Comparison of ENCODE assay signal across 8 cellular contexts in genomic region chr11:57597971-57598830, GRCh38. TPM values are rescaled to one million over a fixed set of nuclear protein-coding genes. Genes with fewer than 3 reads are reported as not detected.
DNase-seq lines count a peak whose midpoint lies in the region; ATAC-seq, FAIRE-seq and TF ChIP-seq lines count a peak whose summit lies in the region.

No MANE protein-coding gene starts in this region.

- H3K4me1 ChIP-seq in iPS DF 6.9 (ENCODE audit: control insufficient read depth, insufficient read depth, low read length) = peaks cover 4% of the 10 kb centered on the region

- TF ChIP-seq POLR2A in GM12892 (IDR thresholded peaks at IDR 0.05; ENCODE audit: low read depth, low read length) = no peak

- no peaks in the 10 kb centered on the region for H3K27me3 ChIP-seq in iPS DF 6.9 (ENCODE audit: control insufficient read depth, insufficient read depth, low read length)

- no peak for TF ChIP-seq CTCF in retinal pigment epithelial cell (conservative IDR thresholded peaks at IDR 0.05; ENCODE audit: low read depth, low read length)

- H3K4me3 ChIP-seq in iPS DF 6.9 (ENCODE audit: low read length) (peak overlapping the region; percentile 48; the same call in 1 of the 2 replicates), retinal pigment epithelial cell (ENCODE audit: low read length) (peak overlapping the region; percentile 37)

- H3K36me3 ChIP-seq in iPS DF 6.9 (ENCODE audit: control insufficient read depth, insufficient read depth, low read length) = no peaks in the 10 kb centered on the region; the same call in 1 of the 2 replicates

- no CpG with 5 or more reads among the region's 32 CpGs for WGBS in iPS DF 6.9 (ENCODE audit: insufficient coverage, insufficient read length)

- peak; percentile 22 for DNase-seq in ELR (ENCODE audit: low read depth)
- peak; percentile 52 for DNase-seq in astrocyte of the hippocampus (ENCODE audit: low read depth, low spot score)
- peak; percentile 67 for DNase-seq in iPS DF 6.9 (ENCODE audit: low read depth, low spot score)
- DNase-seq in retinal pigment epithelial cell (ENCODE audit: low read depth) = no peak
- DNase-seq in OCI-M2 (lab: John Stamatoyannopoulos, UW; ENCODE audit: unreplicated experiment) = no peak
- DNase-seq in GM12892 (ENCODE audit: insufficient read length) = no peak

- no peak overlapping the region for H3K27ac ChIP-seq in iPS DF 6.9 (ENCODE audit: low read length)

- H3K9me3 ChIP-seq in iPS DF 6.9 (ENCODE audit: control insufficient read depth, insufficient read depth, low read length) = no peaks in the 10 kb centered on the region

- no peak for ATAC-seq in HG02759 (IDR thresholded peaks at IDR 0.05; ENCODE audit: unreplicated experiment)
- no peak for ATAC-seq in GM19455 (IDR thresholded peaks at IDR 0.05; ENCODE audit: unreplicated experiment)

- FAIRE-seq in GM12892 (lab: Jason Lieb, UNC) = no peak

RNA-seq across cellular contexts. Expression of gene SERPING1, which starts 0.7 kb away (rescaled TPM):
- not detected for polyA plus RNA-seq in GM12892 (2012; ENCODE audit: missing spikeins)

RNA-seq across cellular contexts. Expression of gene UBE2L6, which starts 30.7 kb away (rescaled TPM):
- polyA plus RNA-seq in GM12892 (2012; ENCODE audit: missing spikeins) = 94.0 TPM

RNA-seq across cellular contexts. Expression of gene YPEL4, which starts 51.5 kb away (rescaled TPM):
- 0.49 TPM for polyA plus RNA-seq in GM12892 (2012; ENCODE audit: missing spikeins)

RNA-seq across cellular contexts. Expression of gene CLP1, which starts 59.4 kb away (rescaled TPM):
- 19.3 TPM for polyA plus RNA-seq in GM12892 (2012; ENCODE audit: missing spikeins)

Comparison
In these comparisons a context has a peak if more than half of its experiments do, and no peak if none do; other contexts are left out.
1. DNase-seq: peak in ELR (single experiment), astrocyte of the hippocampus (single experiment) and iPS DF 6.9 (single experiment); none in retinal pigment epithelial cell (single experiment), OCI-M2 (single experiment) and GM12892 (single experiment).